In genomic region chr1:95371666-95372320, GRCh38 we compare ENCODE assay signal across 20 cellular contexts.
DNase-seq lines count a peak whose midpoint lies in the region; ATAC-seq and TF ChIP-seq lines count a peak whose summit lies in the region.
"Had no signal": no experiment of that assay in that cellular context is flagged by ENCODE, and none has a peak within 500 bp of the region (broad histone marks: within the 10 kb centered on the region; RNA-seq: fewer than 3 reads in every experiment).

No MANE protein-coding gene starts in this region.

- intact Hi-C loops in lower leg skin (cut with DNase I; ENCODE audit: low total_unique reads): no loop called here

- H3K4me3 ChIP-seq in neuronal stem cell (ENCODE audit: low read length in 2 of 2) (no peak overlapping the region), lower leg skin (ENCODE audit: low read depth, poor library complexity, severe bottlenecking) (no peak overlapping the region)
- H3K4me3 ChIP-seq: MG63 had no signal

- peak; percentile 6 for DNase-seq in NCI-H2227 treated with DMSO at 0.1 percent for 48 hours (lab: John Stamatoyannopoulos, UW)
- DNase-seq in NCI-H2227 (lab: John Stamatoyannopoulos, UW; ENCODE audit: unreplicated experiment): no peak
- DNase-seq in NCI-H1105 (lab: John Stamatoyannopoulos, UW): peak; percentile 72
- peak; percentile 95 for DNase-seq in NCI-H69 (lab: John Stamatoyannopoulos, UW)
- DNase-seq in neuronal stem cell (ENCODE audit: low spot score): no peak
- DNase-seq in lower leg skin (ENCODE audit: low spot score in 2 of 2): no peak
- DNase-seq: BE2C; Caco-2; CD4-positive, CD25-positive, alpha-beta regulatory T cell; H9; Kasumi-1; MG63; NCI-H1092 treated with DMSO at 0.1 percent for 48 hours; NCI-H2029; NCI-H524 treated with DMSO at 0.1 percent for 48 hours; PC-3; RPMI8226; SIG-M5 had no signal

- ATAC-seq in HG03460 (IDR thresholded peaks at IDR 0.05; ENCODE audit: unreplicated experiment): no peak
- no peak for ATAC-seq in GM21526 (IDR thresholded peaks at IDR 0.05; ENCODE audit: low FRiP score, unreplicated experiment)
- ATAC-seq: PC-3 had no signal

- no peaks in the 10 kb centered on the region for H3K27me3 ChIP-seq in neuronal stem cell (ENCODE audit: control insufficient read depth in 3 of 3, insufficient read depth in 3 of 3, low read depth in 1 of 3, low read length in 3 of 3)
- H3K27me3 ChIP-seq: BE2C, MG63 had no signal

- H3K9me3 ChIP-seq in neuronal stem cell (replicated peaks in 1 of 2; ENCODE audit: control insufficient read depth in 2 of 2, insufficient read depth in 1 of 2, low read depth in 1 of 2, low read length in 2 of 2): peaks cover 0 to 1% of the 10 kb centered on the region in 2 donors
- H3K9me3 ChIP-seq: BE2C, Caco-2, MG63 had no signal

- no peak overlapping the region for H2BK15ac ChIP-seq in neuronal stem cell (ENCODE audit: low read length)

- no peak overlapping the region for H2BK5ac ChIP-seq in neuronal stem cell (ENCODE audit: low read length)

- TF ChIP-seq POLR2A in lower leg skin (IDR thresholded peaks at IDR 0.05): no peak

- no peak overlapping the region for H4K91ac ChIP-seq in neuronal stem cell (ENCODE audit: low read depth, low read length, poor library complexity)

- no peaks in the 10 kb centered on the region for H3K79me1 ChIP-seq in neuronal stem cell (ENCODE audit: low read depth, low read length)

- no peak overlapping the region for H3K9ac ChIP-seq in neuronal stem cell (ENCODE audit: low read depth, low read length, poor library complexity)

- H3K14ac ChIP-seq in neuronal stem cell (ENCODE audit: low read length): no peak overlapping the region

- WGBS in neuronal stem cell (ENCODE audit: extremely low coverage in 2 of 2, insufficient read length in 2 of 2, insufficient replicate concordance in 1 of 2), 2 donors: no CpG with 5 or more reads among the region's 13 CpGs
- WGBS in lower leg skin, 2 donors: 91 to 92% methylated on average over 13 of the region's 13 CpGs

- H4K8ac ChIP-seq in neuronal stem cell (ENCODE audit: low read depth, low read length): no peak overlapping the region

- peak overlapping the region; percentile 21 for H2AFZ ChIP-seq in neuronal stem cell (ENCODE audit: low read length)

- H3K4ac ChIP-seq in neuronal stem cell (ENCODE audit: low read length): no peak overlapping the region

- no peak overlapping the region for H2AK5ac ChIP-seq in neuronal stem cell (ENCODE audit: low read depth, low read length)

- TF ChIP-seq CTCF in lower leg skin (IDR thresholded peaks at IDR 0.05): no peak

- H3K27ac ChIP-seq in neuronal stem cell (replicated peaks; ENCODE audit: low read length): no peak overlapping the region

- no peak overlapping the region for H3K18ac ChIP-seq in neuronal stem cell (ENCODE audit: low read length)

- no peak overlapping the region for H2BK120ac ChIP-seq in neuronal stem cell (ENCODE audit: low read depth, low read length)

- H3K4me2 ChIP-seq in neuronal stem cell (ENCODE audit: insufficient read depth, low read length, poor library complexity, severe bottlenecking): no peak overlapping the region

- H3K4me1 ChIP-seq in neuronal stem cell (ENCODE audit: control insufficient read depth in 2 of 2, insufficient read depth in 1 of 2, low read depth in 1 of 2, low read length in 2 of 2): peaks cover 0 to 5% of the 10 kb centered on the region in 2 donors
- H3K4me1 ChIP-seq: Caco-2 had no signal

- H2BK12ac ChIP-seq in neuronal stem cell (ENCODE audit: low read length): no peak overlapping the region

- no peak overlapping the region for H3K23ac ChIP-seq in neuronal stem cell (ENCODE audit: low read depth, low read length, poor library complexity)

- no peaks in the 10 kb centered on the region for H3K36me3 ChIP-seq in neuronal stem cell (replicated peaks in 1 of 2; ENCODE audit: control insufficient read depth in 2 of 2, insufficient read depth in 2 of 2, low read length in 2 of 2)
- H3K36me3 ChIP-seq: MG63 had no signal

Comparison
In these comparisons a context has a peak if more than half of its experiments do, and no peak if none do; other contexts are left out.
1. DNase-seq: peak in NCI-H2227 treated with DMSO at 0.1 percent for 48 hours (single experiment), NCI-H1105 (single experiment) and NCI-H69 (single experiment); none in NCI-H2227 (single experiment), neuronal stem cell (single experiment) and lower leg skin (0 of 2).